24 cellular contexts compared by ENCODE assay signal in the genomic region with DNA sequence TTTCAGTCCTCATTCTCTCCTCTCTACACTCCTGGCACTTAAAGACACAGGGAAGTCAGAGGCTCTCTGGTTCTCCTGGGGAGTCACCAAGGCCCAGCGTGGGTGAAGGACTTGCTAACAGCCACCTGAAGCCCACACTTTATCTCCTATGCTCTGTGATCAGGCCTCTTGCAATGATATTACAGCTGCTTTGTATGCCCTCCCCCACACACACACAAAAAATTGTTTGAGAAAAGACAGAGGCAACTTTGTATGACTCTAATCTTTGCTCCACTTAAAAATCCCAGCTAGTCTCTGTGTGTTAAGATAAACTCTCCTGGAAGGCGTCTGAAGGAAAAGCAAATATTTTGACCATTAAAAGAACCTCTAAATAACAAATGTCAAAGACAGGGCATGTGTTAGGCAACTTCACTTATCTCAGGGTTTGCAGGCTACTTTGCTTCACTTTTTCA.
DNase-seq lines count a peak whose midpoint lies in the region; ATAC-seq and TF ChIP-seq lines count a peak whose summit lies in the region.
"Had no signal": no experiment of that assay in that cellular context is flagged by ENCODE, and none has a peak within 500 bp of the region (broad histone marks: within the 10 kb centered on the region; RNA-seq: fewer than 3 reads in every experiment).

No MANE protein-coding gene starts in this region.

- H3K9me3 ChIP-seq in ovary: no peaks in the 10 kb centered on the region
- H3K9me3 ChIP-seq: breast epithelium, prostate gland had no signal

- ATAC-seq in left ventricle myocardium superior (peak; percentile 82), HG02678 (IDR thresholded peaks at IDR 0.05; ENCODE audit: unreplicated experiment) (no peak), HG02623 (IDR thresholded peaks at IDR 0.05; ENCODE audit: unreplicated experiment) (no peak)
- ATAC-seq: naive thymus-derived CD8-positive, alpha-beta T cell; T-cell had no signal

- WGBS in ovary, 3 donors: 7 to 25% (median 16%) methylated on average over 2 of the region's 2 CpGs

- TF ChIP-seq POLR2A in ovary (IDR thresholded peaks at IDR 0.05): no peak

- no peak overlapping the region for H3K4me3 ChIP-seq in ovary
- H3K4me3 ChIP-seq: BLaER1, breast epithelium, prostate gland had no signal

- no peak for TF ChIP-seq CTCF in ovary (IDR thresholded peaks at IDR 0.05)

- peaks cover 5% of the 10 kb centered on the region for H3K4me1 ChIP-seq in ovary (ENCODE audit: insufficient read depth)
- H3K4me1 ChIP-seq: BLaER1, breast epithelium, prostate gland had no signal

- H3K27ac ChIP-seq in ovary: no peak overlapping the region
- H3K27ac ChIP-seq: BLaER1, breast epithelium, prostate gland had no signal

- no peak for TF ChIP-seq EP300 in ovary (IDR thresholded peaks at IDR 0.05)

- intact Hi-C loops in left ventricle myocardium superior (cut with micrococcal nuclease): no loop called here
- intact Hi-C loops in ovary (cut with DNase I): loop anchor here in 1 of 4 donors (10.0 kb wide), 1 partner anchor 170 kb away; no protein-coding TSS in a partner anchor

- H3K27me3 ChIP-seq in ovary: no peaks in the 10 kb centered on the region
- H3K27me3 ChIP-seq: BLaER1, breast epithelium had no signal

- H3K36me3 ChIP-seq in ovary: no peaks in the 10 kb centered on the region
- H3K36me3 ChIP-seq: BLaER1, breast epithelium, prostate gland had no signal

- DNase-seq in H4 (ENCODE audit: low spot score): peak; percentile 77
- peak; percentile 96 for DNase-seq in amniotic epithelial cell (ENCODE audit: low read depth)
- DNase-seq in left ventricle myocardium superior: no peak
- peak in 3 of 5 donors; percentile 24 to 34 (median 32) for DNase-seq in ovary
- no peak for DNase-seq in retina
- no peak for DNase-seq in stimulated activated CD4-positive, alpha-beta T cell treated with anti-CD3 and anti-CD28 coated beads, Interleukin-15, amount 100 ng/mL, for 24 hours
- DNase-seq: activated CD4-positive, alpha-beta T cell treated with anti-CD3 and anti-CD28 coated beads for 48 hours; activated naive CD8-positive, alpha-beta T cell treated with anti-CD3 and anti-CD28 coated beads, Interleukin-2, amount 10 ng/mL, durations not matched to agents 7 days and 5 days; Calu3; dermis blood vessel endothelial cell; foreskin fibroblast; HCEC 1CT; hypothalamus; naive thymus-derived CD8-positive, alpha-beta T cell; NCI-H1417 treated with DMSO at 0.1 percent for 48 hours; NCI-H2107; NCI-H524; stimulated activated CD4-positive, alpha-beta T cell treated with anti-CD3 and anti-CD28 coated beads, Interleukin-12 subunit alpha, Interleukin-12 subunit beta, amount 100 ng/mL, for 4 hours; T-cell had no signal

Comparison
In these comparisons a context has a peak if more than half of its experiments do, and no peak if none do; other contexts are left out.
1. DNase-seq: peak in H4 (single experiment), amniotic epithelial cell (single experiment) and ovary (3 of 5); none in left ventricle myocardium superior (single experiment), retina (single experiment) and stimulated activated CD4-positive, alpha-beta T cell treated with anti-CD3 and anti-CD28 coated beads, Interleukin-15, amount 100 ng/mL, for 24 hours (single experiment).